In genomic region chr11:73528877-73529530, GRCh38 we compare ENCODE assay signal across 9 cellular contexts.
A peak's percentile ranks its signal among the peaks of the same experiment; 100 is the strongest.
DNase-seq lines count a peak whose midpoint lies in the region; ATAC-seq, FAIRE-seq and TF ChIP-seq lines count a peak whose summit lies in the region.
"Had no signal": no experiment of that assay in that cellular context is flagged by ENCODE, and none has a peak within 500 bp of the region (broad histone marks: within the 10 kb centered on the region; RNA-seq: fewer than 3 reads in every experiment).

No MANE protein-coding gene starts in this region.

- no peak for TF ChIP-seq POLR2A in A549 (IDR thresholded peaks at IDR 0.05; ENCODE audit: low read length)

- H3K4me3 ChIP-seq in A549 (no peak overlapping the region), NT2/D1 (ENCODE audit: insufficient read length, low read depth) (no peak overlapping the region), hepatocyte (no peak overlapping the region), osteoblast (ENCODE audit: insufficient read depth, low read length) (peak overlapping the region; percentile 60)

- ATAC-seq in A549 (no peak), GM21619 (IDR thresholded peaks at IDR 0.05; ENCODE audit: unreplicated experiment) (no peak), GM18498 (IDR thresholded peaks at IDR 0.05; ENCODE audit: unreplicated experiment) (no peak), HG03442 (IDR thresholded peaks at IDR 0.05; ENCODE audit: unreplicated experiment) (no peak)

- 31% methylated on average over 2 of the region's 2 CpGs for WGBS in A549 (ENCODE audit: missing lambda C conversion rate)
- WGBS in hepatocyte (ENCODE audit: low lambda C conversion rate, missing lambda C conversion rate), result 44% methylated on average over 2 of the region's 2 CpGs

- H3K27ac ChIP-seq in A549 (no peak overlapping the region), hepatocyte (no peak overlapping the region), osteoblast (ENCODE audit: low read depth, low read length) (peak overlapping the region; percentile 18)
- H3K27ac ChIP-seq: C4-2B had no signal

- H3K9ac ChIP-seq in NT2/D1 (ENCODE audit: insufficient read length, low read depth), result no peak overlapping the region

- CTCF ChIA-PET in A549 (lab: Yijun Ruan, JAX), result interaction anchor here (0.6 to 1.7 kb wide), 4 partner anchors 11 to 97 kb away, joined by 3 to 4 read pairs (median 3); no protein-coding TSS in a partner anchor

- no peak for DNase-seq in A549 (ENCODE audit: low read depth in 1 of 2, low spot score in 1 of 2)
- peak; percentile 11 for DNase-seq in NT2/D1 (ENCODE audit: low read depth, low spot score)
- DNase-seq in hepatocyte (ENCODE audit: low spot score), result no peak
- DNase-seq in osteoblast (ENCODE audit: insufficient read length, low spot score, missing footprints), result no peak
- DNase-seq in NCI-H1048 (lab: John Stamatoyannopoulos, UW), result no peak

- no peak for FAIRE-seq in A549 (lab: Jason Lieb, UNC)

- POLR2A ChIA-PET in A549 (lab: Yijun Ruan, JAX), result no interaction called here

- H2AFZ ChIP-seq in hepatocyte (no peak overlapping the region), osteoblast (ENCODE audit: low read length) (peak overlapping the region; percentile 58)

- no peak for TF ChIP-seq CTCF in A549 (IDR thresholded peaks at IDR 0.05)
- TF ChIP-seq CTCF in hepatocyte (IDR thresholded peaks at IDR 0.05; ENCODE audit: poor library complexity), result no peak
- no peak for TF ChIP-seq CTCF in osteoblast (IDR thresholded peaks at IDR 0.05; ENCODE audit: extremely low read depth, low read depth, low read length)

- H3K9me3 ChIP-seq in A549, result peaks cover under 1% of the 10 kb centered on the region; the same call in 1 of the 3 replicates
- no peaks in the 10 kb centered on the region for H3K9me3 ChIP-seq in NT2/D1 (ENCODE audit: insufficient read depth, low read length)
- H3K9me3 ChIP-seq in hepatocyte (ENCODE audit: low read depth), result no peaks in the 10 kb centered on the region
- no peaks in the 10 kb centered on the region for H3K9me3 ChIP-seq in osteoblast (ENCODE audit: low read depth, low read length)

- H3K27me3 ChIP-seq in NT2/D1 (ENCODE audit: insufficient read depth, insufficient read length) (no peaks in the 10 kb centered on the region), hepatocyte (no peaks in the 10 kb centered on the region), osteoblast (ENCODE audit: insufficient read depth, low read length) (no peaks in the 10 kb centered on the region)

- no peak for TF ChIP-seq RAD21 in A549 (conservative IDR thresholded peaks at IDR 0.05 in 1 of 2, IDR thresholded peaks at IDR 0.05 in 1 of 2)

- H3K9me2 ChIP-seq in hepatocyte (replicated peaks; ENCODE audit: insufficient read depth), result no peaks in the 10 kb centered on the region

- H3K4me2 ChIP-seq in A549 (peak overlapping the region; percentile 44; the same call in 2 of the 3 replicates), hepatocyte (peak overlapping the region; percentile 65), osteoblast (ENCODE audit: insufficient read depth, low read length) (peak overlapping the region; percentile 81)

- H4K20me1 ChIP-seq in hepatocyte (ENCODE audit: insufficient read depth, poor library complexity, severe bottlenecking) (no peaks in the 10 kb centered on the region), osteoblast (ENCODE audit: insufficient read depth, low read length) (peaks cover 20% of the 10 kb centered on the region)

- no peak for TF ChIP-seq EP300 in A549 (IDR thresholded peaks at IDR 0.05)

- H3K4me1 ChIP-seq in A549 (peaks cover 6% of the 10 kb centered on the region; the same call in 1 of the 3 replicates), NT2/D1 (ENCODE audit: insufficient read depth, insufficient read length) (no peaks in the 10 kb centered on the region), hepatocyte (ENCODE audit: insufficient read depth) (peaks cover 33% of the 10 kb centered on the region), osteoblast (ENCODE audit: insufficient read depth, low read length) (peaks cover 7% of the 10 kb centered on the region)

- H3K36me3 ChIP-seq in NT2/D1 (ENCODE audit: insufficient read depth, insufficient read length, low read length) (no peaks in the 10 kb centered on the region), hepatocyte (replicated peaks; ENCODE audit: insufficient read depth, low read depth) (no peaks in the 10 kb centered on the region), osteoblast (ENCODE audit: insufficient read depth, low read length) (no peaks in the 10 kb centered on the region)

- H3K79me2 ChIP-seq in hepatocyte (peaks cover 26% of the 10 kb centered on the region), osteoblast (ENCODE audit: insufficient read depth, low read length) (peaks cover 13% of the 10 kb centered on the region)

TF ChIP-seq in A549, 52 proteins besides CTCF, POLR2A, EP300 and RAD21:
- TF ChIP-seq KDM5A (IDR thresholded peaks at IDR 0.05), result no peak
- no peak for TF ChIP-seq TP53 (CRISPR knock-in tag; IDR thresholded peaks at IDR 0.05)
- TF ChIP-seq KDM1A (IDR thresholded peaks at IDR 0.05; ENCODE audit: low read depth), result peak; percentile 67; the same call in 1 of the 2 replicates
- no peak for TF ChIP-seq TFCP2L1 (CRISPR knock-in tag; IDR thresholded peaks at IDR 0.05)
- TF ChIP-seq E2F6 (IDR thresholded peaks at IDR 0.05; ENCODE audit: borderline replicate concordance, low read depth), result no peak
- TF ChIP-seq CBX2 (IDR thresholded peaks at IDR 0.05; ENCODE audit: borderline replicate concordance, low read depth), result no peak
